8 cellular contexts compared by ENCODE assay signal in genomic region chr17:73091770-73092517, GRCh38. TPM values are rescaled to one million over a fixed set of nuclear protein-coding genes. Genes with fewer than 3 reads are reported as not detected.
DNase-seq lines count a peak whose midpoint lies in the region; ATAC-seq and TF ChIP-seq lines count a peak whose summit lies in the region.

No MANE protein-coding gene starts in this region.

- no peaks in the 10 kb centered on the region for H3K9me3 Mint-ChIP-seq in CD4-positive, alpha-beta T cell
- H3K9me3 Mint-ChIP-seq in activated CD8-positive, alpha-beta T cell treated with anti-CD3 and anti-CD28 coated beads for 36 hours: no peaks in the 10 kb centered on the region

- H3K4me3 ChIP-seq in neuron (ENCODE audit: low read length): peak overlapping the region; percentile 68

- no peak for TF ChIP-seq CTCF in CD4-positive, alpha-beta T cell (IDR thresholded peaks at IDR 0.05)
- no peak for TF ChIP-seq CTCF in activated CD8-positive, alpha-beta T cell treated with anti-CD3 and anti-CD28 coated beads for 36 hours (IDR thresholded peaks at IDR 0.05)

- H3K36me3 Mint-ChIP-seq in CD4-positive, alpha-beta T cell (ENCODE audit: low read depth): peaks cover 24% of the 10 kb centered on the region
- H3K36me3 Mint-ChIP-seq in activated CD8-positive, alpha-beta T cell treated with anti-CD3 and anti-CD28 coated beads for 36 hours (ENCODE audit: low read depth): peaks cover 8% of the 10 kb centered on the region

- H3K4me1 Mint-ChIP-seq in CD4-positive, alpha-beta T cell (ENCODE audit: low read depth): peaks cover 43% of the 10 kb centered on the region
- peaks cover 20% of the 10 kb centered on the region for H3K4me1 Mint-ChIP-seq in activated CD8-positive, alpha-beta T cell treated with anti-CD3 and anti-CD28 coated beads for 36 hours (ENCODE audit: low read depth)

- no peaks in the 10 kb centered on the region for H3K36me3 ChIP-seq in neuron (ENCODE audit: insufficient read depth, low read length)

- no peaks in the 10 kb centered on the region for H3K9me3 ChIP-seq in CD4-positive, alpha-beta T cell (ENCODE audit: control insufficient read depth, low read length)
- H3K9me3 ChIP-seq in neuron (ENCODE audit: low read length): no peaks in the 10 kb centered on the region

- H3K27me3 ChIP-seq in CD4-positive, alpha-beta T cell (ENCODE audit: control insufficient read depth, insufficient read depth, low read length): peaks cover 4% of the 10 kb centered on the region
- H3K27me3 ChIP-seq in neuron (ENCODE audit: insufficient read depth, low read length): peaks cover 7% of the 10 kb centered on the region

- H2AFZ ChIP-seq in neuron (ENCODE audit: low read depth, low read length): peak overlapping the region; percentile 96

- peak overlapping the region; percentile 80 for H3K27ac Mint-ChIP-seq in CD4-positive, alpha-beta T cell
- peak overlapping the region; percentile 94 for H3K27ac Mint-ChIP-seq in activated CD8-positive, alpha-beta T cell treated with anti-CD3 and anti-CD28 coated beads for 36 hours

- no peak for ATAC-seq in CD4-positive, alpha-beta T cell (ENCODE audit: poor library complexity)
- peak; percentile 24 for ATAC-seq in GM18909 (IDR thresholded peaks at IDR 0.05; ENCODE audit: poor library complexity, unreplicated experiment)
- no peak for ATAC-seq in activated CD8-positive, alpha-beta T cell treated with anti-CD3 and anti-CD28 coated beads for 36 hours

- POLR2A ChIA-PET in CD4-positive, alpha-beta T cell (lab: Charles Lee): interaction anchor here (1.0 kb wide), 1 partner anchor 140 kb away, joined by 3 read pairs; no protein-coding TSS in a partner anchor
- POLR2A ChIA-PET in activated CD8-positive, alpha-beta T cell treated with anti-CD3 and anti-CD28 coated beads for 36 hours (lab: Charles Lee): interaction anchor here (0.9 to 1.6 kb wide), 3 partner anchors 22 to 372 kb away, joined by 3 to 4 read pairs (median 3); no protein-coding TSS in a partner anchor

- intact Hi-C loops in CD4-positive, alpha-beta T cell (cut with DNase I, micrococcal nuclease): loop anchor here in 1 of 2 experiments (2.0 kb wide), 2 partner anchors 101 to 141 kb away; partner anchors contain the start of gene COG1
- intact Hi-C loops in activated CD8-positive, alpha-beta T cell treated with anti-CD3 and anti-CD28 coated beads for 36 hours (cut with micrococcal nuclease): no loop called here

- no peaks in the 10 kb centered on the region for H3K27me3 Mint-ChIP-seq in CD4-positive, alpha-beta T cell
- H3K27me3 Mint-ChIP-seq in activated CD8-positive, alpha-beta T cell treated with anti-CD3 and anti-CD28 coated beads for 36 hours: no peaks in the 10 kb centered on the region

- H3K27ac ChIP-seq in CD4-positive, alpha-beta T cell (ENCODE audit: low read depth, low read length): peak overlapping the region; percentile 18

- H3K4me3 Mint-ChIP-seq in CD4-positive, alpha-beta T cell: peak overlapping the region; percentile 91
- peak overlapping the region; percentile 95 for H3K4me3 Mint-ChIP-seq in activated CD8-positive, alpha-beta T cell treated with anti-CD3 and anti-CD28 coated beads for 36 hours

- CTCF ChIA-PET in CD4-positive, alpha-beta T cell (lab: Charles Lee): interaction anchor here (1.3 kb wide), 1 partner anchor 100 kb away, joined by 3 read pairs; no protein-coding TSS in a partner anchor
- CTCF ChIA-PET in activated CD8-positive, alpha-beta T cell treated with anti-CD3 and anti-CD28 coated beads for 36 hours (lab: Charles Lee): no interaction called here

- H3K4me1 ChIP-seq in neuron (ENCODE audit: insufficient read depth, low read length): peaks cover 10% of the 10 kb centered on the region

- no peak for DNase-seq in CD4-positive, alpha-beta T cell
- DNase-seq in Kasumi-1 (lab: John Stamatoyannopoulos, UW): peak; percentile 58 to 75
- no peak for DNase-seq in activated CD8-positive, alpha-beta T cell treated with anti-CD3 and anti-CD28 coated beads for 36 hours
- peak; percentile 31 for DNase-seq in germinal center (ENCODE audit: low spot score)
- no peak for DNase-seq in activated gamma-delta T cell (lab: John Stamatoyannopoulos, UW)
- DNase-seq in central memory CD4-positive, alpha-beta T cell: no peak

RNA-seq across cellular contexts. Expression of gene SLC39A11, which starts 0.5 kb away (rescaled TPM):
- 10 to 100 TPM in 1 of 2 experiments, 1 to 10 TPM in 1; 9.7 to 12.2 TPM for total RNA-seq in CD4-positive, alpha-beta T cell
- total RNA-seq in activated CD8-positive, alpha-beta T cell treated with anti-CD3 and anti-CD28 coated beads for 36 hours: 10 to 100 TPM; 14.4 to 14.9 TPM

Comparison
In these comparisons a context has a peak if more than half of its experiments do, and no peak if none do; other contexts are left out.
1. DNase-seq: peak in Kasumi-1 (2 of 2) and germinal center (single experiment); none in CD4-positive, alpha-beta T cell (0 of 10), activated CD8-positive, alpha-beta T cell treated with anti-CD3 and anti-CD28 coated beads for 36 hours (single experiment), activated gamma-delta T cell (single experiment) and central memory CD4-positive, alpha-beta T cell (single experiment).